ENCODE assay signal across 14 cellular contexts in genomic region chr1:71054281-71054731, GRCh38. TPM values are rescaled to one million over a fixed set of nuclear protein-coding genes. Genes with fewer than 3 reads are reported as not detected.
DNase-seq lines count a peak whose midpoint lies in the region; ATAC-seq, FAIRE-seq and TF ChIP-seq lines count a peak whose summit lies in the region.
"Had no signal": no experiment of that assay in that cellular context is flagged by ENCODE, and none has a peak within 500 bp of the region (broad histone marks: within the 10 kb centered on the region; RNA-seq: fewer than 3 reads in every experiment).

No MANE protein-coding gene starts in this region.

- no peak overlapping the region for H3K9ac ChIP-seq in DND-41 (ENCODE audit: low read depth, low read length)

- no peak overlapping the region for H3K4me2 ChIP-seq in DND-41 (ENCODE audit: insufficient read depth, low read length)

- H3K4me3 ChIP-seq in DND-41 (ENCODE audit: low read depth in 1 of 2, low read length in 2 of 2) = no peak overlapping the region
- H3K4me3 ChIP-seq in lower lobe of right lung = no peak overlapping the region

- TF ChIP-seq POLR2A in GM12892 (IDR thresholded peaks at IDR 0.05; ENCODE audit: low read depth, low read length) = peak; percentile 38; the same call in 1 of the 2 replicates

- no peaks in the 10 kb centered on the region for H3K79me2 ChIP-seq in DND-41 (ENCODE audit: insufficient read depth, low read length)

- H3K9me3 ChIP-seq in DND-41 (ENCODE audit: insufficient read depth, low read length, severe bottlenecking) (no peaks in the 10 kb centered on the region), lower lobe of right lung (no peaks in the 10 kb centered on the region)

- H2AFZ ChIP-seq in DND-41 (ENCODE audit: low read depth, low read length) = no peak overlapping the region

- H3K4me1 ChIP-seq in DND-41 (ENCODE audit: insufficient read depth, low read length) (no peaks in the 10 kb centered on the region), lower lobe of right lung (no peaks in the 10 kb centered on the region)

- no peak for FAIRE-seq in GM12892 (lab: Jason Lieb, UNC)
- FAIRE-seq: colon, keratinocyte had no signal

- no peaks in the 10 kb centered on the region for H4K20me1 ChIP-seq in DND-41 (ENCODE audit: insufficient read depth, low read length)

- intact Hi-C loops in lower lobe of right lung (cut with DNase I) = no loop called here

- no peak overlapping the region for H3K27ac ChIP-seq in DND-41 (ENCODE audit: low read length)
- H3K27ac ChIP-seq in lower lobe of right lung = no peak overlapping the region
- H3K27ac ChIP-seq: RWPE1 had no signal

- POLR2A ChIA-PET in GM10248 (lab: Yijun Ruan, JAX) = no interaction called here

- CTCF ChIA-PET in GM10248 (lab: Yijun Ruan, JAX) = no interaction called here

- in situ Hi-C loops in KBM-7 (cut with MboI; ENCODE audit: low pct_unique_long_range_greater_than_20kb, low sequenced_read_pairs) = no loop called here

- H3K27me3 ChIP-seq in DND-41 (ENCODE audit: insufficient read depth, low read length, poor library complexity) (no peaks in the 10 kb centered on the region), lower lobe of right lung (ENCODE audit: low read depth) (no peaks in the 10 kb centered on the region)

- ATAC-seq in DND-41 (ENCODE audit: insufficient read depth, low read depth) = peak; percentile 42
- ATAC-seq in lower lobe of right lung = peak; percentile 41 to 63

- TF ChIP-seq CTCF in DND-41 (IDR thresholded peaks at IDR 0.05; ENCODE audit: borderline replicate concordance, extremely low read depth, low read length, poor library complexity, severe bottlenecking) = no peak
- TF ChIP-seq CTCF in lower lobe of right lung (IDR thresholded peaks at IDR 0.05) = no peak
- TF ChIP-seq CTCF in GM10248 (IDR thresholded peaks at IDR 0.05; ENCODE audit: control extremely low read depth, extremely low read depth, low read depth, missing control alignments) = no peak

- H3K36me3 ChIP-seq in DND-41 (ENCODE audit: insufficient read depth, low read length) (peaks cover 15% of the 10 kb centered on the region), lower lobe of right lung (peaks cover 22% of the 10 kb centered on the region)

- DNase-seq in DND-41 (peak; percentile 14), GM12892 (ENCODE audit: insufficient read length) (no peak), UCSD-AML1 (lab: John Stamatoyannopoulos, UW; ENCODE audit: unreplicated experiment) (peak; percentile 18), lower lobe of right lung (no peak), KBM-7 (no peak), GM10248 (ENCODE audit: extremely low spot score) (no peak), NCI-H187 (lab: John Stamatoyannopoulos, UW) (no peak)
- no peak for DNase-seq in activated CD4-positive, alpha-beta T cell treated with anti-CD3 and anti-CD28 coated beads for 1 hour
- DNase-seq: activated CD4-positive, alpha-beta T cell treated with anti-CD3 and anti-CD28 coated beads, Interleukin-2, amount 10 ng/mL, durations not matched to agents 24 days and 14 days; amniotic stem cell; NCI-H1436 treated with DMSO at 0.1 percent for 48 hours had no signal

RNA-seq across cellular contexts. Expression of gene PTGER3, which starts 6.7 kb away (rescaled TPM):
- polyA plus RNA-seq in GM12892 (2012; ENCODE audit: missing spikeins) = 0.04 TPM
- 1.9 TPM for total RNA-seq in lower lobe of right lung

RNA-seq across cellular contexts. Expression of gene ZRANB2, which starts 26.5 kb away (rescaled TPM):
- polyA plus RNA-seq in GM12892 (2012; ENCODE audit: missing spikeins) = 116 TPM
- total RNA-seq in lower lobe of right lung = 85.2 TPM

Comparison
In these comparisons a context has a peak if more than half of its experiments do, and no peak if none do; other contexts are left out.
1. DNase-seq: peak in DND-41 (single experiment) and UCSD-AML1 (single experiment); none in GM12892 (single experiment), lower lobe of right lung (single experiment), KBM-7 (single experiment), GM10248 (single experiment), activated CD4-positive, alpha-beta T cell treated with anti-CD3 and anti-CD28 coated beads for 1 hour (single experiment) and NCI-H187 (0 of 2).